In the genomic region with DNA sequence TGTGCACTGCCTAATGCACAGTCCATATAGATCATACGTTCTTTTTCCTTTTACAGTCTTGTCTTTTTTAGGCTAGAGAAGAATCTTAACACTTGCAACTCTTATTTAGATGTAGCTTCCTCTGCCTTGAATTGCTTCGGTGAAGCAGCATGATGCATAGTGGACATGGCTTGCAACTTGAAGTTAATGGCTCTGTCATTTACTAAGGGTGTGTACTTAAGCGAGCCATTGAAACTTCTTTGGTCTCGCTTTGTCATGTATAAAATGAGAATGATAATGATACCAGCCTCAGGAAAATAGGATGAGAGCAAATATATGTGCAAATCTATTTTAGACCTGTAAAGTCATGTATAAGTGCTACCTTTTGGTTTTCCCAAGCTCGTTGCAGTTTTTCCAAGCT, we compare ENCODE assay signal across 31 cellular contexts.
"Had no signal": no experiment of that assay in that cellular context is flagged by ENCODE, and none has a peak within 500 bp of the region (broad histone marks: within the 10 kb centered on the region; RNA-seq: fewer than 3 reads in every experiment).

No MANE protein-coding gene starts in this region.

- ATAC-seq: activated CD8-positive, alpha-beta T cell treated with anti-CD3 and anti-CD28 coated beads for 36 hours; activated naive CD4-positive, alpha-beta T cell treated with anti-CD3 and anti-CD28 coated beads, Interleukin-2, amount 50 U/mL, for 72 hours; body of pancreas; Right ventricle myocardium inferior had no signal

- H3K9me3 ChIP-seq: adrenal gland, breast epithelium had no signal

- H3K27ac ChIP-seq: adrenal gland, body of pancreas, breast epithelium, PC-9, RWPE1, WERI-Rb-1 had no signal

- DNase-seq: activated CD4-positive, alpha-beta T cell treated with anti-CD3 and anti-CD28 coated beads, Interleukin-2, amount 10 ng/mL, durations not matched to agents 24 days and 14 days; activated CD4-positive, alpha-beta T cell treated with anti-CD3 and anti-CD28 coated beads, Interleukin-2, amount 50 U/mL, for 4 hours; activated CD8-positive, alpha-beta T cell treated with anti-CD3 and anti-CD28 coated beads for 36 hours; activated gamma-delta T cell; activated naive CD4-positive, alpha-beta T cell treated with Interleukin-2 at 50 U/mL for 16 hours; activated T-cell treated with anti-CD3 and anti-CD28 coated beads, Interleukin-2, amount 50 U/mL, for 24 hours; adrenal gland; body of pancreas; NCI-H1092 treated with DMSO at 0.1 percent for 48 hours; NCI-H146; NCI-H2029 treated with DMSO at 0.1 percent for 48 hours; NCI-H2107; NCI-H226; NCI-H446 treated with DMSO at 0.1 percent for 48 hours; NCI-H524; NCI-H69; NK-92 treated with Interleukin-12 subunit alpha and Interleukin-12 subunit beta, amount 100 ng/mL, for 24 hours; PC-9; SIG-M5; SW 1271; T-helper 1 cell; T-helper 2 cell; T-helper 9 cell; WERI-Rb-1 had no signal

- H3K4me1 Mint-ChIP-seq: activated CD4-positive, alpha-beta T cell treated with anti-CD3 and anti-CD28 coated beads, Interleukin-2, amount 10 ng/mL, durations not matched to agents 24 days and 14 days had no signal

- H3K4me3 ChIP-seq: adrenal gland, body of pancreas, breast epithelium, PC-9 had no signal

- H3K36me3 Mint-ChIP-seq: activated naive CD4-positive, alpha-beta T cell treated with anti-CD3 and anti-CD28 coated beads, Interleukin-2, amount 50 U/mL, for 72 hours had no signal

- H3K27ac Mint-ChIP-seq: activated CD4-positive, alpha-beta T cell treated with anti-CD3 and anti-CD28 coated beads, Interleukin-2, amount 10 ng/mL, durations not matched to agents 24 days and 14 days; activated CD8-positive, alpha-beta T cell treated with anti-CD3 and anti-CD28 coated beads for 36 hours; activated naive CD4-positive, alpha-beta T cell treated with anti-CD3 and anti-CD28 coated beads, Interleukin-2, amount 50 U/mL, for 72 hours; activated T-cell treated with anti-CD3 and anti-CD28 coated beads, Interleukin-2, amount 50 U/mL, for 24 hours; activated T-helper 2 cell treated with anti-CD3 and anti-CD28 coated beads, Interferon-gamma antibody, Interleukin-2, Interleukin-4, amounts not matched to agents 10 μg/mL and 5 μg/mL and 100 μg/mL, durations not matched to agents 14 hours and 24 hours and 36 hours had no signal

- H3K9me3 Mint-ChIP-seq: activated CD4-positive, alpha-beta T cell treated with anti-CD3 and anti-CD28 coated beads, Interleukin-2, amount 10 ng/mL, durations not matched to agents 24 days and 14 days; activated CD8-positive, alpha-beta T cell treated with anti-CD3 and anti-CD28 coated beads for 36 hours; activated naive CD4-positive, alpha-beta T cell treated with anti-CD3 and anti-CD28 coated beads, Interleukin-2, amount 50 U/mL, for 72 hours; activated T-cell treated with anti-CD3 and anti-CD28 coated beads, Interleukin-2, amount 50 U/mL, for 24 hours; activated T-helper 2 cell treated with anti-CD3 and anti-CD28 coated beads, Interferon-gamma antibody, Interleukin-2, Interleukin-4, amounts not matched to agents 10 μg/mL and 5 μg/mL and 100 μg/mL, durations not matched to agents 14 hours and 24 hours and 36 hours had no signal

- H3K4me3 Mint-ChIP-seq: activated CD4-positive, alpha-beta T cell treated with anti-CD3 and anti-CD28 coated beads, Interleukin-2, amount 10 ng/mL, durations not matched to agents 24 days and 14 days; activated CD8-positive, alpha-beta T cell treated with anti-CD3 and anti-CD28 coated beads for 36 hours; activated T-cell treated with anti-CD3 and anti-CD28 coated beads, Interleukin-2, amount 50 U/mL, for 24 hours had no signal

- H3K4me2 ChIP-seq: PC-9 had no signal

- H3K4me1 ChIP-seq: body of pancreas, breast epithelium had no signal

- H2AFZ ChIP-seq: PC-9 had no signal

- H3K36me3 ChIP-seq: breast epithelium had no signal

- H3K27me3 ChIP-seq: adrenal gland, body of pancreas, breast epithelium had no signal

- H3K27me3 Mint-ChIP-seq: activated CD4-positive, alpha-beta T cell treated with anti-CD3 and anti-CD28 coated beads, Interleukin-2, amount 10 ng/mL, durations not matched to agents 24 days and 14 days; activated CD8-positive, alpha-beta T cell treated with anti-CD3 and anti-CD28 coated beads for 36 hours; activated T-cell treated with anti-CD3 and anti-CD28 coated beads, Interleukin-2, amount 50 U/mL, for 24 hours had no signal

- FAIRE-seq: astrocyte, RCC 7860 had no signal
